ENCODE assay signal across 17 cellular contexts in genomic region chr17:58341861-58342475, GRCh38. TPM values are rescaled to one million over a fixed set of nuclear protein-coding genes. Genes with fewer than 3 reads are reported as not detected.
DNase-seq lines count a peak whose midpoint lies in the region; ATAC-seq and TF ChIP-seq lines count a peak whose summit lies in the region.
"Had no signal": no experiment of that assay in that cellular context is flagged by ENCODE, and none has a peak within 500 bp of the region (broad histone marks: within the 10 kb centered on the region; RNA-seq: fewer than 3 reads in every experiment).

No MANE protein-coding gene starts in this region.

- H3K9me3 ChIP-seq in OCI-LY7 (ENCODE audit: low read length): no peaks in the 10 kb centered on the region
- H3K9me3 ChIP-seq: vagina had no signal

- H4K20me1 ChIP-seq in OCI-LY7 (ENCODE audit: insufficient read depth, low read length): no peaks in the 10 kb centered on the region

- peaks cover 76% of the 10 kb centered on the region for H3K36me3 Mint-ChIP-seq in activated naive CD4-positive, alpha-beta T cell treated with anti-CD3 and anti-CD28 coated beads for 36 hours (ENCODE audit: low read depth)
- peaks cover 51% of the 10 kb centered on the region for H3K36me3 Mint-ChIP-seq in central memory CD8-positive, alpha-beta T cell (ENCODE audit: insufficient read depth)

- no TSS peak for BruUV-seq in OCI-LY7 (replicated peaks; lab: Mats Ljungman, UMichigan)

- H3K27ac Mint-ChIP-seq in activated naive CD4-positive, alpha-beta T cell treated with anti-CD3 and anti-CD28 coated beads for 36 hours: peak overlapping the region; percentile 99
- peak overlapping the region; percentile 91 for H3K27ac Mint-ChIP-seq in central memory CD8-positive, alpha-beta T cell (ENCODE audit: low read depth)

- no peaks in the 10 kb centered on the region for H3K9me2 ChIP-seq in OCI-LY7 (ENCODE audit: insufficient read depth, low read length)

- no peak for ATAC-seq in central memory CD8-positive, alpha-beta T cell (replicated peaks; ENCODE audit: extremely low read depth, poor library complexity, severe bottlenecking)
- ATAC-seq in stimulated activated naive CD8-positive, alpha-beta T cell treated with anti-CD3 and anti-CD28 coated beads, Interleukin-15, Interleukin-2, amounts not matched to agents 100 U/mL and 50 U/mL, for 24 hours: no peak
- no peak for ATAC-seq in HG02852 (IDR thresholded peaks at IDR 0.05; ENCODE audit: unreplicated experiment)

- peak overlapping the region; percentile 100 for H3K4me2 ChIP-seq in OCI-LY7 (ENCODE audit: low read length)

- DNase-seq in activated naive CD4-positive, alpha-beta T cell treated with anti-CD3 and anti-CD28 coated beads for 36 hours: peak; percentile 41
- DNase-seq in activated naive CD4-positive, alpha-beta T cell treated with Interleukin-2 at 50 U/mL for 16 hours: no peak
- DNase-seq in OCI-LY7 (ENCODE audit: low spot score) (peak; percentile 37), KBM-7 (no peak), amygdala (lab: John Stamatoyannopoulos, UW) (no peak)
- DNase-seq in central memory CD8-positive, alpha-beta T cell (ENCODE audit: low spot score in 2 of 2): no peak
- DNase-seq in stimulated activated naive CD8-positive, alpha-beta T cell treated with anti-CD3 and anti-CD28 coated beads, Interleukin-15, Interleukin-2, amounts not matched to agents 100 U/mL and 50 U/mL, for 24 hours: peak; percentile 30
- DNase-seq: ACHN; activated CD4-positive, CD25-positive, alpha-beta regulatory T cell; cortex of kidney; DMS153; GOT3; NCI-H187 had no signal

- POLR2A ChIA-PET in OCI-LY7 (lab: Charles Lee): interaction anchor here (0.5 to 9.1 kb wide), 2 partner anchors 8 to 9 kb away, joined by 9 to 179 read pairs; no protein-coding TSS in a partner anchor

- no peaks in the 10 kb centered on the region for H3K9me3 Mint-ChIP-seq in activated naive CD4-positive, alpha-beta T cell treated with anti-CD3 and anti-CD28 coated beads for 36 hours
- H3K9me3 Mint-ChIP-seq in central memory CD8-positive, alpha-beta T cell: no peaks in the 10 kb centered on the region

- no peak overlapping the region for H2AFZ ChIP-seq in OCI-LY7 (ENCODE audit: low read length)
- H2AFZ ChIP-seq: parathyroid adenoma had no signal

- H3K4me1 Mint-ChIP-seq in activated naive CD4-positive, alpha-beta T cell treated with anti-CD3 and anti-CD28 coated beads for 36 hours (ENCODE audit: low read depth): peaks cover 41% of the 10 kb centered on the region
- H3K4me1 Mint-ChIP-seq in central memory CD8-positive, alpha-beta T cell: peaks cover 85% of the 10 kb centered on the region

- H3K27ac ChIP-seq in OCI-LY7 (ENCODE audit: low read depth, low read length, poor library complexity, severe bottlenecking): peak overlapping the region; percentile 99
- H3K27ac ChIP-seq: parathyroid adenoma, vagina had no signal

- intact Hi-C loops in activated naive CD4-positive, alpha-beta T cell treated with anti-CD3 and anti-CD28 coated beads for 36 hours (cut with micrococcal nuclease): loop anchor here (5.0 kb wide), 1 partner anchor 260 kb away; the partner anchor contains the start of gene DYNLL2
- intact Hi-C loops in OCI-LY7 (cut with micrococcal nuclease; ENCODE audit: unreplicated experiment): loop anchor here (5.0 kb wide), 1 partner anchor 175 kb away; no protein-coding TSS in a partner anchor

- CTCF ChIA-PET in activated naive CD4-positive, alpha-beta T cell treated with anti-CD3 and anti-CD28 coated beads for 36 hours (lab: Charles Lee): interaction anchor here (0.7 to 7.2 kb wide), 4 partner anchors 8 to 75 kb away, joined by 3 to 108 read pairs (median 7); partner anchors contain the start of gene RNF43
- CTCF ChIA-PET in OCI-LY7 (lab: Charles Lee; ENCODE audit: unreplicated experiment): no interaction called here

- H3K27me3 Mint-ChIP-seq in activated naive CD4-positive, alpha-beta T cell treated with anti-CD3 and anti-CD28 coated beads for 36 hours (ENCODE audit: low read depth): no peaks in the 10 kb centered on the region
- no peaks in the 10 kb centered on the region for H3K27me3 Mint-ChIP-seq in central memory CD8-positive, alpha-beta T cell

- peaks cover 93% of the 10 kb centered on the region for H3K4me1 ChIP-seq in OCI-LY7 (ENCODE audit: insufficient read depth, low read length, poor library complexity, severe bottlenecking)
- H3K4me1 ChIP-seq: parathyroid adenoma had no signal

- peak overlapping the region; percentile 63 for H3K4me3 ChIP-seq in OCI-LY7 (ENCODE audit: low read depth, low read length, poor library complexity, severe bottlenecking)
- H3K4me3 ChIP-seq: vagina had no signal

- H3K36me3 ChIP-seq in OCI-LY7 (ENCODE audit: insufficient read depth, low read length): peaks cover 56% of the 10 kb centered on the region

- TF ChIP-seq CTCF in OCI-LY7 (conservative IDR thresholded peaks at IDR 0.05; ENCODE audit: low read length): no peak

- in situ Hi-C loops in KBM-7 (cut with MboI; ENCODE audit: low pct_unique_long_range_greater_than_20kb, low sequenced_read_pairs): no loop called here

- H3K79me2 ChIP-seq in OCI-LY7 (ENCODE audit: insufficient read depth, low read depth, low read length): peaks cover 71% of the 10 kb centered on the region
- H3K79me2 ChIP-seq: parathyroid adenoma had no signal

- H3K4me3 Mint-ChIP-seq in activated naive CD4-positive, alpha-beta T cell treated with anti-CD3 and anti-CD28 coated beads for 36 hours: peak overlapping the region; percentile 92
- H3K4me3 Mint-ChIP-seq in central memory CD8-positive, alpha-beta T cell: peak overlapping the region; percentile 69

RNA-seq across cellular contexts. Expression of gene SUPT4H1, which starts 10.0 kb away (rescaled TPM):
- 10 to 100 TPM; 76.6 to 76.9 TPM for total RNA-seq in activated naive CD4-positive, alpha-beta T cell treated with anti-CD3 and anti-CD28 coated beads for 36 hours
- total RNA-seq in OCI-LY7 (2014; rRNA removed; shearing (Covaris generic)): 41.1 and 56.5 TPM in 2 replicates
- total RNA-seq in OCI-LY7 (2022): 65.5 and 78.4 TPM in 2 replicates

RNA-seq across cellular contexts. Expression of gene TSPOAP1, which starts 13.4 kb away (rescaled TPM):
- 10 to 100 TPM; 18.5 to 20.0 TPM for total RNA-seq in activated naive CD4-positive, alpha-beta T cell treated with anti-CD3 and anti-CD28 coated beads for 36 hours
- total RNA-seq in OCI-LY7 (2014; rRNA removed; shearing (Covaris generic)): 24.0 TPM in 2 replicates
- total RNA-seq in OCI-LY7 (2022): 50.6 and 54.4 TPM in 2 replicates
- total RNA-seq: SK-MEL-5 had no signal

Comparison
In these comparisons a context has a peak if more than half of its experiments do, and no peak if none do; other contexts are left out.
1. DNase-seq: peak in activated naive CD4-positive, alpha-beta T cell treated with anti-CD3 and anti-CD28 coated beads for 36 hours (single experiment), OCI-LY7 (single experiment) and stimulated activated naive CD8-positive, alpha-beta T cell treated with anti-CD3 and anti-CD28 coated beads, Interleukin-15, Interleukin-2, amounts not matched to agents 100 U/mL and 50 U/mL, for 24 hours (single experiment); none in activated naive CD4-positive, alpha-beta T cell treated with Interleukin-2 at 50 U/mL for 16 hours (single experiment), central memory CD8-positive, alpha-beta T cell (0 of 2), KBM-7 (single experiment) and amygdala (0 of 56).